In the genomic region with DNA sequence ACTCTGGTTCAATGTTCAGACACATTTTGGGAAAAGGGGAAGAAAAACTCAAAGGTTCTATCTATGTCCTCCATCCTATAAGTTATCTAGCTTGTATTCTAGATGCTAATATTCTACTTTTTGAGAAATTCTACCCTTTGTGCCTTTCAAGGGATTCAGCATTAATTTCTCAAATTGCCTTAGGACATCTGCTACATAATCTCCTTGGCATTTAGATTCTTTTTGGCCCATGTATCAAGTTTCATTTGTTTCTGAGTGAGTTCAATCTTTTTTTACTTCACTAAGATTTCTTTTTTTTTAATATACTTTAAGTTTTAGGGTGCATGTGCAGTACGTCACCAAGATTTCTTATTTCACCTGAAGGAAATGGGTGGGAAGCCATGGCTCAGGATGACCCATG, we compare ENCODE assay signal across 12 cellular contexts.
"Had no signal": no experiment of that assay in that cellular context is flagged by ENCODE, and none has a peak within 500 bp of the region (broad histone marks: within the 10 kb centered on the region; RNA-seq: fewer than 3 reads in every experiment).

No MANE protein-coding gene starts in this region.

- H3K9me3 ChIP-seq: stomach, thoracic aorta had no signal

- H3K27me3 ChIP-seq: gastroesophageal sphincter, neural progenitor cell, stomach had no signal

- DNase-seq: activated CD4-positive, alpha-beta T cell treated with anti-CD3 and anti-CD28 coated beads for 48 hours; activated naive CD4-positive, alpha-beta T cell treated with anti-CD3 and anti-CD28 coated beads for 36 hours; caudate nucleus; effector CD8-positive, alpha-beta T cell; kidney glomerular epithelial cell; stomach had no signal

- H3K4me2 ChIP-seq: neural progenitor cell had no signal

- H3K4me3 ChIP-seq: coronary artery, gastroesophageal sphincter, neural progenitor cell, stomach, thoracic aorta had no signal

- FAIRE-seq: urothelium cell line had no signal

- ATAC-seq: gastroesophageal sphincter had no signal

- H3K36me3 ChIP-seq: gastroesophageal sphincter, neural progenitor cell, stomach, thoracic aorta had no signal

- H3K4me1 ChIP-seq: gastroesophageal sphincter, neural progenitor cell, parathyroid adenoma, stomach had no signal

- H2AFZ ChIP-seq: neural progenitor cell, parathyroid adenoma had no signal

- H3K27ac ChIP-seq: coronary artery, gastroesophageal sphincter, neural progenitor cell, parathyroid adenoma, stomach, thoracic aorta had no signal

- H3K79me2 ChIP-seq: parathyroid adenoma had no signal

- H3K9ac ChIP-seq: neural progenitor cell, parathyroid adenoma had no signal
